ENCODE assay signal across 16 cellular contexts in the genomic region with DNA sequence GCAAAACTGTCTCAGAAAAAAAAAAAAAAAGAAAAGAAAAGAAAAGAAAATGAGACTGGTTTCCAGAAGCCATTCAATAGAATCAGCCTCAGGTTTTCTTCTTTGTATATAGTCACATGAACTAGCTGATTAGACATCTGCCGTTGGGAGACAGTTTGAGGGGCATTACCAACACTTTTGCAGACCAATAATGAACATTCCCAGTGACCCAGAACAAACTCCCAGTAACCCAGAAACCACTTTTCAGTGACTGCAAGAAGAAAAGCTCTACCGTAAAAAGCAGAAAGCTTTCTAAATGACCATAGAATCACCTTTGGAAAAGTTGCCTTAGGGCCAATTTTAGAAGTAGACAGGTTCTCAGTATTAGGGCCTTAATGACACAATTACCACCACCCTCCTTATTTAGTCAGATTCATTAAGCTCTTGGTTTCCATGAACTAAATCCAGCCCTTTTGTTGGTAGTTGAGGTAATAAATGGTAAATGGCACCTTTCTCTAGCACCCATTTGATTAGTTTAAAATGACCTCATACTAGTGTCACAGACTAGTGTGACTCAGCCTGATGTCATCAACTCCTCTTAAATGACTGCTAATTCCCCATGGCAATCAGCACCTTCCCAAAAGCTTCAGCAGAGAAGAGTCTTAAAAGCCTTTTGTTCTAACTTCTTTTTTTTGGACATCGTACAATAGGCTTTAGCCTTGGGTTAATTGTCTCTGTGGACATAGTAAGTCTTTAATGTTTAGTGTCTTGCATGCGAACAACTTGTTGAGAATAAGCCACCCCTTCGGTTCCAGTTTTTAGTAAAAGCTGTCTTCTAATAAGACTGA. TPM values are rescaled to one million over a fixed set of nuclear protein-coding genes. Genes with fewer than 3 reads are reported as not detected.
DNase-seq lines count a peak whose midpoint lies in the region; ATAC-seq and TF ChIP-seq lines count a peak whose summit lies in the region.
"Had no signal": no experiment of that assay in that cellular context is flagged by ENCODE, and none has a peak within 500 bp of the region (broad histone marks: within the 10 kb centered on the region; RNA-seq: fewer than 3 reads in every experiment).

No MANE protein-coding gene starts in this region.

- H3K36me3 Mint-ChIP-seq in activated naive CD4-positive, alpha-beta T cell treated with anti-CD3 and anti-CD28 coated beads for 36 hours (ENCODE audit: low read depth), result peaks cover 3% of the 10 kb centered on the region

- intact Hi-C loops in A673 (cut with micrococcal nuclease; ENCODE audit: unreplicated experiment), result loop anchor here (10.0 kb wide), 2 partner anchors 275 to 565 kb away; partner anchors contain the start of gene KMT2C
- intact Hi-C loops in activated naive CD4-positive, alpha-beta T cell treated with anti-CD3 and anti-CD28 coated beads for 36 hours (cut with micrococcal nuclease), result loop anchor here (5.0 kb wide), 1 partner anchor 927 kb away; no protein-coding TSS in a partner anchor

- no peak overlapping the region for H3K27ac Mint-ChIP-seq in activated naive CD4-positive, alpha-beta T cell treated with anti-CD3 and anti-CD28 coated beads for 36 hours
- H3K27ac Mint-ChIP-seq: B cell had no signal

- H3K27me3 ChIP-seq in A673 (replicated peaks; ENCODE audit: insufficient read depth, low read depth, low read length, poor library complexity), result no peaks in the 10 kb centered on the region
- H3K27me3 ChIP-seq: esophagus muscularis mucosa had no signal

- no TSS peak for BruUV-seq in A673 (replicated peaks; lab: Mats Ljungman, UMichigan)

- H3K4me3 Mint-ChIP-seq in activated naive CD4-positive, alpha-beta T cell treated with anti-CD3 and anti-CD28 coated beads for 36 hours, result no peak overlapping the region
- H3K4me3 Mint-ChIP-seq: B cell had no signal

- H3K4me3 ChIP-seq in A673 (ENCODE audit: low read depth, low read length, poor library complexity, severe bottlenecking), result no peak overlapping the region
- no peak overlapping the region for H3K4me3 ChIP-seq in fibroblast of mammary gland (ENCODE audit: control insufficient read depth, low read depth, low read length)
- H3K4me3 ChIP-seq: esophagus muscularis mucosa had no signal

- H3K4me1 ChIP-seq in A673 (ENCODE audit: insufficient read depth, low read length, poor library complexity, severe bottlenecking), result no peaks in the 10 kb centered on the region

- H3K9me3 ChIP-seq in A673 (ENCODE audit: low read depth, low read length, poor library complexity, severe bottlenecking), result peaks cover 12% of the 10 kb centered on the region

- no peaks in the 10 kb centered on the region for H3K4me1 Mint-ChIP-seq in activated naive CD4-positive, alpha-beta T cell treated with anti-CD3 and anti-CD28 coated beads for 36 hours (ENCODE audit: low read depth)
- H3K4me1 Mint-ChIP-seq: B cell had no signal

- peaks cover 9% of the 10 kb centered on the region for H3K9me3 Mint-ChIP-seq in activated naive CD4-positive, alpha-beta T cell treated with anti-CD3 and anti-CD28 coated beads for 36 hours

- no peaks in the 10 kb centered on the region for H3K27me3 Mint-ChIP-seq in activated naive CD4-positive, alpha-beta T cell treated with anti-CD3 and anti-CD28 coated beads for 36 hours (ENCODE audit: low read depth)

- DNase-seq in A673 (ENCODE audit: low spot score), result peak; percentile 33
- peak; percentile 55 for DNase-seq in ELR (ENCODE audit: low read depth)
- peak; percentile 94 for DNase-seq in RKO (ENCODE audit: low spot score)
- DNase-seq in fibroblast of mammary gland (ENCODE audit: low read depth), result peak; percentile 58
- no peak for DNase-seq in activated naive CD4-positive, alpha-beta T cell treated with anti-CD3 and anti-CD28 coated beads for 36 hours
- DNase-seq in DMS153 (lab: John Stamatoyannopoulos, UW), result no peak
- DNase-seq: activated CD8-positive, alpha-beta memory T cell treated with anti-CD3 and anti-CD28 coated beads for 24 hours; cortex of kidney; left cardiac atrium; NCI-H345; stimulated activated naive CD4-positive, alpha-beta T cell; WERI-Rb-1 had no signal

- CTCF ChIA-PET in A673 (lab: Charles Lee), result no interaction called here
- CTCF ChIA-PET in activated naive CD4-positive, alpha-beta T cell treated with anti-CD3 and anti-CD28 coated beads for 36 hours (lab: Charles Lee), result interaction anchor here (0.6 kb wide), 1 partner anchor 42 kb away, joined by 3 read pairs; no protein-coding TSS in a partner anchor

- no peak for ATAC-seq in activated CD4-positive, CD25-positive, alpha-beta regulatory T cell treated with anti-CD3 and anti-CD28 coated beads, Interleukin-2, amount 50 U/mL, for 24 hours
- ATAC-seq in HG02938 (IDR thresholded peaks at IDR 0.05; ENCODE audit: unreplicated experiment), result no peak
- ATAC-seq: left cardiac atrium had no signal

- no peak overlapping the region for H3K27ac ChIP-seq in A673 (ENCODE audit: low read depth, low read length, poor library complexity, severe bottlenecking)
- H3K27ac ChIP-seq: esophagus muscularis mucosa, WERI-Rb-1 had no signal

- no peaks in the 10 kb centered on the region for H3K36me3 ChIP-seq in A673 (ENCODE audit: insufficient read depth, low read length, poor library complexity, severe bottlenecking)
- H3K36me3 ChIP-seq: esophagus muscularis mucosa, WERI-Rb-1 had no signal

- TF ChIP-seq CTCF in A673 (conservative IDR thresholded peaks at IDR 0.05; ENCODE audit: low read depth, low read length) (no peak), fibroblast of mammary gland (conservative IDR thresholded peaks at IDR 0.05; ENCODE audit: control insufficient read depth, insufficient read depth, low read depth, low read length) (no peak)

- POLR2A ChIA-PET in A673 (lab: Charles Lee; ENCODE audit: low non-redundant PET), result no interaction called here

RNA-seq across cellular contexts. Expression of gene XRCC2, which starts 33.6 kb away (rescaled TPM):
- total RNA-seq in A673 (2021), result 28.2 and 28.5 TPM in 2 replicates
- total RNA-seq in activated naive CD4-positive, alpha-beta T cell treated with anti-CD3 and anti-CD28 coated beads for 36 hours, result 10 to 100 TPM; 10.3 to 10.8 TPM

RNA-seq across cellular contexts. Expression of gene ACTR3B, which starts 50.0 kb away (rescaled TPM):
- total RNA-seq in A673 (2021), result 19.7 and 19.9 TPM in 2 replicates
- 1 to 10 TPM; 5.8 to 5.9 TPM for total RNA-seq in activated naive CD4-positive, alpha-beta T cell treated with anti-CD3 and anti-CD28 coated beads for 36 hours

Comparison
In these comparisons a context has a peak if more than half of its experiments do, and no peak if none do; other contexts are left out.
1. DNase-seq: peak in A673 (single experiment), ELR (single experiment), RKO (single experiment) and fibroblast of mammary gland (single experiment); none in activated naive CD4-positive, alpha-beta T cell treated with anti-CD3 and anti-CD28 coated beads for 36 hours (single experiment) and DMS153 (single experiment).